ENCODE assay signal across 1 cellular context in the genomic region with DNA sequence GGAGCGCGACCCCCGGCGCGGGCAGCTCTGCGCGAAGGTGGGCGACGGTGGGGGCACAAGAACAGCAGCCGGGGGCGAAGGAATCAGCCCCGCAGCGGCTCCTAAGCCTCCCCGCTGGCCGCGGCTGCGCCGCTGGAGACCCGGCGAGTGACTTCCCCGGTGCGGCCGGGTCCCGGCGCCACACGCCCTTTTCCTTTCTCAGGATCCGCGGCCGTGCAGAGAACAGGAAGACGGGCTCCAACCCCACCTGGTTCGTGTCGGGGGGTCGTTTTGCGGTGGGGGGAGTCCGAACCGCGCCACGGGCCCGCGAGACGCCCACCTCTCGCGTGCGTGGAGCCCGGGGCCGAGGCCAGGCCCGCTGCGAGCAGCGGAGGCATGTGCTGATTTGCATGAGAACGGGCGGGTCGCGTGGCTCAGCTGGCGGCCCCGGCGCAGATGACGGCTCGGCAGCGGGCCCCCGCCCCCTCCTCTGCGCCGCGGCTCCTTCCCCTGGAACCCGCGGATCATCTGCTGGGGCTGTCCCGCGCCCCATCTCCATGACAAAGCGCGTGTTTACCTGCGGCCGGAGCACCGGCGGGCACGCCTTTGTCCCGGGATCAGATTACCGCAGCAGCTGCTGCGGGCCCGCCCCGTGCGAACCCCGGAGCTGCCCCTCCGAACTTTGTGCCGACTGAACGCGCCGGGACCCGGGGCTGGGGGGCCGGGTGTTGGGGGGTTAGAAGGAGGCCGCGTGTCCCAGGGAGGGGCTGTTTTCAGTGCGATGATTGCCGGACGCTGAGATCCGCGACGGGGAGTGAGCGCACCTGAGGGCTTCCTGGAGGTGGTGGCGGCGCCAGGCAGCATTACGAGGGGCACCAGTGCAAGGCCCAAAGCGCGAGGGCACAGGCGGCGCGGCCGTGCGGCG.
A peak's percentile ranks its signal among the peaks of the same experiment; 100 is the strongest.
TF ChIP-seq lines count a peak whose summit lies in the region.

No MANE protein-coding gene starts in this region.

TF ChIP-seq in HepG2, 621 proteins besides CTCF, POLR2A, EP300 and RAD21 (continued from another document and continues in another):
- TF ChIP-seq, protein P1, sequence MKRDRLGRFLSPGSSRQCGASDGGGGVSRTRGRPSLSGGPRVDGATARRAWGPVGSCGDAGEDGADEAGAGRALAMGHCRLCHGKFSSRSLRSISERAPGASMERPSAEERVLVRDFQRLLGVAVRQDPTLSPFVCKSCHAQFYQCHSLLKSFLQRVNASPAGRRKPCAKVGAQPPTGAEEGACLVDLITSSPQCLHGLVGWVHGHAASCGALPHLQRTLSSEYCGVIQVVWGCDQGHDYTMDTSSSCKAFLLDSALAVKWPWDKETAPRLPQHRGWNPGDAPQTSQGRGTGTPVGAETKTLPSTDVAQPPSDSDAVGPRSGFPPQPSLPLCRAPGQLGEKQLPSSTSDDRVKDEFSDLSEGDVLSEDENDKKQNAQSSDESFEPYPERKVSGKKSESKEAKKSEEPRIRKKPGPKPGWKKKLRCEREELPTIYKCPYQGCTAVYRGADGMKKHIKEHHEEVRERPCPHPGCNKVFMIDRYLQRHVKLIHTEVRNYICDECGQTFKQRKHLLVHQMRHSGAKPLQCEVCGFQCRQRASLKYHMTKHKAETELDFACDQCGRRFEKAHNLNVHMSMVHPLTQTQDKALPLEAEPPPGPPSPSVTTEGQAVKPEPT (CRISPR knock-in tag; IDR thresholded peaks at IDR 0.05; ENCODE audit: low read depth), result no peak
- TF ChIP-seq ZNF616 (CRISPR knock-in tag; IDR thresholded peaks at IDR 0.05; ENCODE audit: low read depth) (no peak), NAIF1 (CRISPR knock-in tag; IDR thresholded peaks at IDR 0.05; ENCODE audit: borderline replicate concordance) (no peak), TP53 (CRISPR knock-in tag; conservative IDR thresholded peaks at IDR 0.05) (no peak), SRY (CRISPR knock-in tag; IDR thresholded peaks at IDR 0.05) (no peak), ZNF850 (CRISPR knock-in tag; conservative IDR thresholded peaks at IDR 0.05) (no peak), ZNF788 (CRISPR knock-in tag; IDR thresholded peaks at IDR 0.05; ENCODE audit: borderline replicate concordance) (peak; percentile 54; the same call in 1 of the 2 replicates), HNRNPK (IDR thresholded peaks at IDR 0.05; ENCODE audit: low read depth, low read length, poor library complexity, severe bottlenecking) (peak; percentile 80), ZNF567 (CRISPR knock-in tag; IDR thresholded peaks at IDR 0.05; ENCODE audit: borderline replicate concordance) (no peak), MED8 (CRISPR knock-in tag; IDR thresholded peaks at IDR 0.05; ENCODE audit: insufficient replicate concordance) (no peak), ZNF83 (CRISPR knock-in tag; IDR thresholded peaks at IDR 0.05; ENCODE audit: borderline replicate concordance) (peak; percentile 12; the same call in 1 of the 2 replicates), RFXAP (CRISPR knock-in tag; IDR thresholded peaks at IDR 0.05; ENCODE audit: borderline replicate concordance) (no peak), ZNF703 (CRISPR knock-in tag; IDR thresholded peaks at IDR 0.05; ENCODE audit: borderline replicate concordance) (peak; percentile 73; the same call in 1 of the 2 replicates), NCOA1 (CRISPR knock-in tag; IDR thresholded peaks at IDR 0.05) (peak; percentile 79; the same call in 1 of the 2 replicates), ZNF230 (CRISPR knock-in tag; IDR thresholded peaks at IDR 0.05) (0 out of 2 replicates have a peak, but pooled peaks have one; percentile 23), MAZ (IDR thresholded peaks at IDR 0.05; ENCODE audit: borderline replicate concordance, low read depth, low read length) (no peak), MAZ (CRISPR knock-in tag; IDR thresholded peaks at IDR 0.05; ENCODE audit: low read depth) (peak; percentile 17; the same call in 1 of the 2 replicates), ZNF546 (CRISPR knock-in tag; conservative IDR thresholded peaks at IDR 0.05) (peak; percentile 59; the same call in 1 of the 2 replicates), MAF1 (CRISPR knock-in tag; IDR thresholded peaks at IDR 0.05; ENCODE audit: borderline replicate concordance) (no peak), TBP (CRISPR knock-in tag; IDR thresholded peaks at IDR 0.05) (no peak), ZNF263 (CRISPR knock-in tag; IDR thresholded peaks at IDR 0.05) (peak; percentile 58), ZNF468 (CRISPR knock-in tag; IDR thresholded peaks at IDR 0.05) (no peak), ZC3H4 (CRISPR knock-in tag; IDR thresholded peaks at IDR 0.05; ENCODE audit: borderline replicate concordance) (no peak), HNRNPLL (IDR thresholded peaks at IDR 0.05; ENCODE audit: low read depth, low read length, poor library complexity, severe bottlenecking) (peak; percentile 94), MIER2 (CRISPR knock-in tag; IDR thresholded peaks at IDR 0.05) (no peak), ZNF782 (CRISPR knock-in tag; IDR thresholded peaks at IDR 0.05; ENCODE audit: borderline replicate concordance) (no peak)
- TF ChIP-seq, protein P2, sequence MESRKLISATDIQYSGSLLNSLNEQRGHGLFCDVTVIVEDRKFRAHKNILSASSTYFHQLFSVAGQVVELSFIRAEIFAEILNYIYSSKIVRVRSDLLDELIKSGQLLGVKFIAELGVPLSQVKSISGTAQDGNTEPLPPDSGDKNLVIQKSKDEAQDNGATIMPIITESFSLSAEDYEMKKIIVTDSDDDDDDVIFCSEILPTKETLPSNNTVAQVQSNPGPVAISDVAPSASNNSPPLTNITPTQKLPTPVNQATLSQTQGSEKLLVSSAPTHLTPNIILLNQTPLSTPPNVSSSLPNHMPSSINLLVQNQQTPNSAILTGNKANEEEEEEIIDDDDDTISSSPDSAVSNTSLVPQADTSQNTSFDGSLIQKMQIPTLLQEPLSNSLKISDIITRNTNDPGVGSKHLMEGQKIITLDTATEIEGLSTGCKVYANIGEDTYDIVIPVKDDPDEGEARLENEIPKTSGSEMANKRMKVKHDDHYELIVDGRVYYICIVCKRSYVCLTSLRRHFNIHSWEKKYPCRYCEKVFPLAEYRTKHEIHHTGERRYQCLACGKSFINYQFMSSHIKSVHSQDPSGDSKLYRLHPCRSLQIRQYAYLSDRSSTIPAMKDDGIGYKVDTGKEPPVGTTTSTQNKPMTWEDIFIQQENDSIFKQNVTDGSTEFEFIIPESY (CRISPR knock-in tag; IDR thresholded peaks at IDR 0.05), result 0 out of 2 replicates have a peak, but pooled peaks have one; percentile 5
- TF ChIP-seq, protein P3, sequence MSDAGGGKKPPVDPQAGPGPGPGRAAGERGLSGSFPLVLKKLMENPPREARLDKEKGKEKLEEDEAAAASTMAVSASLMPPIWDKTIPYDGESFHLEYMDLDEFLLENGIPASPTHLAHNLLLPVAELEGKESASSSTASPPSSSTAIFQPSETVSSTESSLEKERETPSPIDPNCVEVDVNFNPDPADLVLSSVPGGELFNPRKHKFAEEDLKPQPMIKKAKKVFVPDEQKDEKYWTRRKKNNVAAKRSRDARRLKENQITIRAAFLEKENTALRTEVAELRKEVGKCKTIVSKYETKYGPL (CRISPR knock-in tag; IDR thresholded peaks at IDR 0.05), result no peak
- TF ChIP-seq, protein P4, sequence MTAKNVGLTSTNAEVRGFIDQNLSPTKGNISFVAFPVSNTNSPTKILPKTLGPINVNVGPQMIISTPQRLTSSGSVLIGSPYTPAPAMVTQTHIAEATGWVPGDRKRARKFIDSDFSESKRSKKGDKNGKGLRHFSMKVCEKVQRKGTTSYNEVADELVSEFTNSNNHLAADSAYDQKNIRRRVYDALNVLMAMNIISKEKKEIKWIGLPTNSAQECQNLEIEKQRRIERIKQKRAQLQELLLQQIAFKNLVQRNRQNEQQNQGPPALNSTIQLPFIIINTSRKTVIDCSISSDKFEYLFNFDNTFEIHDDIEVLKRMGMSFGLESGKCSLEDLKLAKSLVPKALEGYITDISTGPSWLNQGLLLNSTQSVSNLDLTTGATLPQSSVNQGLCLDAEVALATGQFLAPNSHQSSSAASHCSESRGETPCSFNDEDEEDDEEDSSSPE (CRISPR knock-in tag; IDR thresholded peaks at IDR 0.05), result peak; percentile 45; the same call in 1 of the 2 replicates
- TF ChIP-seq, protein P5, sequence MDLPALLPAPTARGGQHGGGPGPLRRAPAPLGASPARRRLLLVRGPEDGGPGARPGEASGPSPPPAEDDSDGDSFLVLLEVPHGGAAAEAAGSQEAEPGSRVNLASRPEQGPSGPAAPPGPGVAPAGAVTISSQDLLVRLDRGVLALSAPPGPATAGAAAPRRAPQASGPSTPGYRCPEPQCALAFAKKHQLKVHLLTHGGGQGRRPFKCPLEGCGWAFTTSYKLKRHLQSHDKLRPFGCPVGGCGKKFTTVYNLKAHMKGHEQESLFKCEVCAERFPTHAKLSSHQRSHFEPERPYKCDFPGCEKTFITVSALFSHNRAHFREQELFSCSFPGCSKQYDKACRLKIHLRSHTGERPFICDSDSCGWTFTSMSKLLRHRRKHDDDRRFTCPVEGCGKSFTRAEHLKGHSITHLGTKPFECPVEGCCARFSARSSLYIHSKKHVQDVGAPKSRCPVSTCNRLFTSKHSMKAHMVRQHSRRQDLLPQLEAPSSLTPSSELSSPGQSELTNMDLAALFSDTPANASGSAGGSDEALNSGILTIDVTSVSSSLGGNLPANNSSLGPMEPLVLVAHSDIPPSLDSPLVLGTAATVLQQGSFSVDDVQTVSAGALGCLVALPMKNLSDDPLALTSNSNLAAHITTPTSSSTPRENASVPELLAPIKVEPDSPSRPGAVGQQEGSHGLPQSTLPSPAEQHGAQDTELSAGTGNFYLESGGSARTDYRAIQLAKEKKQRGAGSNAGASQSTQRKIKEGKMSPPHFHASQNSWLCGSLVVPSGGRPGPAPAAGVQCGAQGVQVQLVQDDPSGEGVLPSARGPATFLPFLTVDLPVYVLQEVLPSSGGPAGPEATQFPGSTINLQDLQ (CRISPR knock-in tag; IDR thresholded peaks at IDR 0.05), result no peak
- TF ChIP-seq, protein P6, sequence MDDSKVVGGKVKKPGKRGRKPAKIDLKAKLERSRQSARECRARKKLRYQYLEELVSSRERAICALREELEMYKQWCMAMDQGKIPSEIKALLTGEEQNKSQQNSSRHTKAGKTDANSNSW (CRISPR knock-in tag; IDR thresholded peaks at IDR 0.05; ENCODE audit: borderline replicate concordance), result no peak
- TF ChIP-seq, protein P7, sequence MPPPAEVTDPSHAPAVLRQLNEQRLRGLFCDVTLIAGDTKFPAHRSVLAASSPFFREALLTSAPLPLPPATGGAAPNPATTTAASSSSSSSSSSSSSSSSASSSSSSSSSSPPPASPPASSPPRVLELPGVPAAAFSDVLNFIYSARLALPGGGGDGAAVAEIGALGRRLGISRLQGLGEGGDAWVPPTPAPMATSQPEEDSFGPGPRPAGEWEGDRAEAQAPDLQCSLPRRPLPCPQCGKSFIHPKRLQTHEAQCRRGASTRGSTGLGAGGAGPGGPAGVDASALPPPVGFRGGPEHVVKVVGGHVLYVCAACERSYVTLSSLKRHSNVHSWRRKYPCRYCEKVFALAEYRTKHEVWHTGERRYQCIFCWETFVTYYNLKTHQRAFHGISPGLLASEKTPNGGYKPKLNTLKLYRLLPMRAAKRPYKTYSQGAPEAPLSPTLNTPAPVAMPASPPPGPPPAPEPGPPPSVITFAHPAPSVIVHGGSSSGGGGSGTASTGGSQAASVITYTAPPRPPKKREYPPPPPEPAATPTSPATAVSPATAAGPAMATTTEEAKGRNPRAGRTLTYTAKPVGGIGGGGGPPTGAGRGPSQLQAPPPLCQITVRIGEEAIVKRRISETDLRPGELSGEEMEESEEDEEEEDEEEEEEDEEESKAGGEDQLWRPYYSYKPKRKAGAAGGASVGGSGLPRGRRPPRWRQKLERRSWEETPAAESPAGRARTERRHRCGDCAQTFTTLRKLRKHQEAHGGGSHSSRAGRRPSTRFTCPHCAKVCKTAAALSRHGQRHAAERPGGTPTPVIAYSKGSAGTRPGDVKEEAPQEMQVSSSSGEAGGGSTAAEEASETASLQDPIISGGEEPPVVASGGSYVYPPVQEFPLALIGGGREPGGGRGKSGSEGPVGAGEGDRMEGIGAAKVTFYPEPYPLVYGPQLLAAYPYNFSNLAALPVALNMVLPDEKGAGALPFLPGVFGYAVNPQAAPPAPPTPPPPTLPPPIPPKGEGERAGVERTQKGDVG (CRISPR knock-in tag; IDR thresholded peaks at IDR 0.05; ENCODE audit: borderline replicate concordance), result 0 out of 2 replicates have a peak, but pooled peaks have one; percentile 35
- TF ChIP-seq, protein P8, sequence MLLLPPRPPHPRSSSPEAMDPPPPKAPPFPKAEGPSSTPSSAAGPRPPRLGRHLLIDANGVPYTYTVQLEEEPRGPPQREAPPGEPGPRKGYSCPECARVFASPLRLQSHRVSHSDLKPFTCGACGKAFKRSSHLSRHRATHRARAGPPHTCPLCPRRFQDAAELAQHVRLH (CRISPR knock-in tag; IDR thresholded peaks at IDR 0.05; ENCODE audit: borderline replicate concordance, low read depth), result no peak
- TF ChIP-seq, protein P9, sequence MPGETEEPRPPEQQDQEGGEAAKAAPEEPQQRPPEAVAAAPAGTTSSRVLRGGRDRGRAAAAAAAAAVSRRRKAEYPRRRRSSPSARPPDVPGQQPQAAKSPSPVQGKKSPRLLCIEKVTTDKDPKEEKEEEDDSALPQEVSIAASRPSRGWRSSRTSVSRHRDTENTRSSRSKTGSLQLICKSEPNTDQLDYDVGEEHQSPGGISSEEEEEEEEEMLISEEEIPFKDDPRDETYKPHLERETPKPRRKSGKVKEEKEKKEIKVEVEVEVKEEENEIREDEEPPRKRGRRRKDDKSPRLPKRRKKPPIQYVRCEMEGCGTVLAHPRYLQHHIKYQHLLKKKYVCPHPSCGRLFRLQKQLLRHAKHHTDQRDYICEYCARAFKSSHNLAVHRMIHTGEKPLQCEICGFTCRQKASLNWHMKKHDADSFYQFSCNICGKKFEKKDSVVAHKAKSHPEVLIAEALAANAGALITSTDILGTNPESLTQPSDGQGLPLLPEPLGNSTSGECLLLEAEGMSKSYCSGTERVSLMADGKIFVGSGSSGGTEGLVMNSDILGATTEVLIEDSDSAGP (CRISPR knock-in tag; IDR thresholded peaks at IDR 0.05; ENCODE audit: borderline replicate concordance), result no peak
